9 cellular contexts compared by ENCODE assay signal in the genomic region with DNA sequence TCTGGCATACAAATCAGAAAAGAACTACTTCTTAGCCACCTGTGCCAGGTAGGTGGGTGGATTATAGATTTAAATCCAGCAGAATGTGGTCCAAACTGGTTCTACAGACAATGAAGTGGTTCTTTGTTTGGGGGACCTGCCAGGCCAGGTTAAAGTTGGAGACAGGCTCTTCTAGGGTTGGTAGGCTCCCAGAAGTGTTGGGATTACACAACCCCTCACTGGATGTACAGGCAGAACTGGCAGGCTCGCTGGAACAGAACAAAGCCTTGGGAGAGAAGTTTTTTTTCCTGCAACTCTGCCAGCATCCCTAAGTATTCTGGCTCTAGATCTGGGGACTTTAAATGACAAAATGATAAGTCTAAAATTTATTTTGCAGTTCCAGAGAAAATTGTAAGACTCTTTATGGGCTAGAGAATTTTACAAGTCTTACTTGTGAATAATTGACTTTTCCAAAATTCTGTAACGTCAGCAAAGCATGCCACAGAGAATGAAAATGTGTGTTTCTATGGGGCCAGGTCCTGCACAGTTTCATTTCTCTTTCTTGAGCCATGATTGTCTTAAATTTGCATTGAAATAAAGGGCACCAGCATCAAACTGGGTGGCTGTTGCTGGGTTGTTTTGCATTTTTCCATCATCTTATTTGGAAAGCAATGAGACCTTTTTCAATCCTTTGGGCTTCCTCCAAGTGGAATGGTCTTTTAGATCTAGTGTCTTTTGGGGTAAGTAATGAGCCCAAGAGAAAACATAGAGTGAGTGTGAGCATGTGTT. TPM values are rescaled to one million over a fixed set of nuclear protein-coding genes. Genes with fewer than 3 reads are reported as not detected.
A peak's percentile ranks its signal among the peaks of the same experiment; 100 is the strongest.
DNase-seq lines count a peak whose midpoint lies in the region; ATAC-seq lines count a peak whose summit lies in the region.
"Had no signal": no experiment of that assay in that cellular context is flagged by ENCODE, and none has a peak within 500 bp of the region (broad histone marks: within the 10 kb centered on the region; RNA-seq: fewer than 3 reads in every experiment).

No MANE protein-coding gene starts in this region.

- H3K79me2 ChIP-seq in Karpas-422 (ENCODE audit: low read length) = no peaks in the 10 kb centered on the region

- ATAC-seq in GM21423 (IDR thresholded peaks at IDR 0.05; ENCODE audit: unreplicated experiment) = peak; percentile 64
- no peak for ATAC-seq in HG02970 (IDR thresholded peaks at IDR 0.05; ENCODE audit: low FRiP score, unreplicated experiment)

- no peak overlapping the region for H3K9ac ChIP-seq in BLaER1 treated with 17β-estradiol and CSF1 and Interleukin-3, amounts not matched to agents 10 nM and 100 nM
- H3K9ac ChIP-seq in Karpas-422 (ENCODE audit: low read length) = peak overlapping the region; percentile 77
- no peak overlapping the region for H3K9ac ChIP-seq in iPS-20b (ENCODE audit: low read depth, low read length)

- H3K4me1 ChIP-seq in BLaER1 treated with 17β-estradiol and CSF1 and Interleukin-3, amounts not matched to agents 10 nM and 100 nM = peaks cover 3 to 17% (median 13%) of the 10 kb centered on the region in 10 experiments; a peak in 15 of 20 replicates
- H3K4me1 ChIP-seq in Karpas-422 (ENCODE audit: low read length) = peaks cover 65% of the 10 kb centered on the region
- peaks cover 16% of the 10 kb centered on the region; the same call in 1 of the 2 replicates for H3K4me1 ChIP-seq in iPS-20b (ENCODE audit: insufficient read depth, low read length)

- peaks cover 31 to 48% (median 39%) of the 10 kb centered on the region in 11 experiments for H3K9me3 ChIP-seq in BLaER1 treated with 17β-estradiol and CSF1 and Interleukin-3, amounts not matched to agents 10 nM and 100 nM (replicated peaks in 1 of 11)
- peaks cover 7% of the 10 kb centered on the region for H3K9me3 ChIP-seq in Karpas-422 (ENCODE audit: low read length)
- peaks cover 29% of the 10 kb centered on the region for H3K9me3 ChIP-seq in iPS-20b (ENCODE audit: insufficient read depth, low read depth, low read length)

- DNase-seq in Karpas-422 = peak; percentile 94
- DNase-seq in SW480 (ENCODE audit: low spot score) = no peak
- DNase-seq in posterior vena cava (ENCODE audit: low spot score) = no peak
- no peak for DNase-seq in AML-193 (lab: John Stamatoyannopoulos, UW)
- DNase-seq: KBM-7 had no signal

- peak overlapping the region in 9 of 11 experiments; percentile 3 to 38 (median 18); a peak in 11 of 22 replicates for H3K4me2 ChIP-seq in BLaER1 treated with 17β-estradiol and CSF1 and Interleukin-3, amounts not matched to agents 10 nM and 100 nM
- H3K4me2 ChIP-seq in Karpas-422 (ENCODE audit: low read depth, low read length, poor library complexity, severe bottlenecking) = peak overlapping the region; percentile 81

- intact Hi-C loops in posterior vena cava (cut with DNase I) = no loop called here

- no peak overlapping the region for H3K4me3 ChIP-seq in BLaER1 treated with 17β-estradiol and CSF1 and Interleukin-3, amounts not matched to agents 10 nM and 100 nM
- H3K4me3 ChIP-seq in Karpas-422 (ENCODE audit: low read length) = peak overlapping the region; percentile 58
- H3K4me3 ChIP-seq in iPS-20b (ENCODE audit: low read length) = peak overlapping the region; percentile 39; the same call in 1 of the 2 replicates

- no peaks in the 10 kb centered on the region for H3K9me2 ChIP-seq in Karpas-422 (replicated peaks; ENCODE audit: insufficient read depth, low read length)

- H3K36me3 ChIP-seq in BLaER1 treated with 17β-estradiol and CSF1 and Interleukin-3, amounts not matched to agents 10 nM and 100 nM = no peaks in the 10 kb centered on the region
- H3K36me3 ChIP-seq in Karpas-422 (ENCODE audit: insufficient read depth, low read length) (peaks cover 10% of the 10 kb centered on the region), iPS-20b (ENCODE audit: insufficient read depth, low read depth, low read length) (no peaks in the 10 kb centered on the region)

- no peaks in the 10 kb centered on the region for H4K20me1 ChIP-seq in BLaER1 treated with 17β-estradiol and CSF1 and Interleukin-3, amounts not matched to agents 10 nM and 100 nM
- H4K20me1 ChIP-seq in Karpas-422 (ENCODE audit: insufficient read depth, low read depth, low read length) = no peaks in the 10 kb centered on the region

- no peak overlapping the region for H3K27ac ChIP-seq in BLaER1 treated with 17β-estradiol and CSF1 and Interleukin-3, amounts not matched to agents 10 nM and 100 nM
- peak overlapping the region; percentile 100 for H3K27ac ChIP-seq in Karpas-422 (ENCODE audit: low read length)
- no peak overlapping the region for H3K27ac ChIP-seq in iPS-20b (ENCODE audit: low read length)

- no peaks in the 10 kb centered on the region for H3K27me3 ChIP-seq in BLaER1 treated with 17β-estradiol and CSF1 and Interleukin-3, amounts not matched to agents 10 nM and 100 nM
- H3K27me3 ChIP-seq in Karpas-422 (ENCODE audit: low read length) (no peaks in the 10 kb centered on the region), iPS-20b (ENCODE audit: insufficient read depth, low read length) (no peaks in the 10 kb centered on the region)

- H2AFZ ChIP-seq in Karpas-422 (ENCODE audit: low read length) = no peak overlapping the region

RNA-seq across cellular contexts. Expression of gene ATL2, which starts 32.2 kb away (rescaled TPM):
- 124 and 154 TPM in 2 replicates for total RNA-seq in Karpas-422 (2014; rRNA removed; shearing (Covaris generic); ENCODE audit: low replicate concordance)
- total RNA-seq in posterior vena cava = 10 to 100 TPM; 69.2 to 72.4 TPM

Comparison
In these comparisons a context has a peak if more than half of its experiments do, and no peak if none do; other contexts are left out.
1. H3K4me3 ChIP-seq: peak in Karpas-422 (single experiment) and iPS-20b (single experiment); none in BLaER1 treated with 17β-estradiol and CSF1 and Interleukin-3, amounts not matched to agents 10 nM and 100 nM (0 of 10).